In genomic region chr7:27745064-27745583, GRCh38 we compare ENCODE assay signal across 8 cellular contexts. TPM values are rescaled to one million over a fixed set of nuclear protein-coding genes. Genes with fewer than 3 reads are reported as not detected.
A peak's percentile ranks its signal among the peaks of the same experiment; 100 is the strongest.
DNase-seq lines count a peak whose midpoint lies in the region; ATAC-seq and TF ChIP-seq lines count a peak whose summit lies in the region.

No MANE protein-coding gene starts in this region.

- peaks cover 60% of the 10 kb centered on the region for H3K4me1 ChIP-seq in lower lobe of right lung

- H3K9me3 ChIP-seq in lower lobe of right lung = no peaks in the 10 kb centered on the region

- H3K36me3 ChIP-seq in lower lobe of right lung = peaks cover 18% of the 10 kb centered on the region

- TF ChIP-seq CTCF in GM12865 (IDR thresholded peaks at IDR 0.05; ENCODE audit: insufficient read depth, low read depth, low read length, missing control alignments) (peak; percentile 41), lower lobe of right lung (IDR thresholded peaks at IDR 0.05) (peak; percentile 56)

- no peaks in the 10 kb centered on the region for H3K27me3 ChIP-seq in lower lobe of right lung (ENCODE audit: low read depth)

- in situ Hi-C loops in T47D (cut with HindIII; ENCODE audit: low pct_unique_long_range_greater_than_20kb, low sequenced_read_pairs) = no loop called here

- H3K4me3 ChIP-seq in GM12865 (ENCODE audit: low read depth, low read length) (no peak overlapping the region), lower lobe of right lung (no peak overlapping the region)

- intact Hi-C loops in lower lobe of right lung (cut with DNase I) = no loop called here

- peak; percentile 43 for DNase-seq in AG20443 (ENCODE audit: low spot score)
- peak; percentile 40 for DNase-seq in GM12865 (ENCODE audit: low read depth)
- peak; percentile 60 for DNase-seq in NCI-H2171 treated with DMSO at 0.1 percent for 48 hours (lab: John Stamatoyannopoulos, UW)
- DNase-seq in T47D (ENCODE audit: low read depth in 1 of 2, low spot score in 1 of 2) = peak; percentile 18 to 78
- no peak for DNase-seq in lower lobe of right lung
- DNase-seq in stimulated activated CD4-positive, alpha-beta T cell treated with anti-CD3 and anti-CD28 coated beads, Interleukin-4, amount 100 ng/mL, for 4 hours = no peak
- no peak for DNase-seq in activated naive CD4-positive, alpha-beta T cell treated with anti-CD3 and anti-CD28 coated beads, Interleukin-2, amount 50 U/mL, for 16 hours

- H3K27ac ChIP-seq in lower lobe of right lung = no peak overlapping the region

- no peak for ATAC-seq in lower lobe of right lung
- no peak for ATAC-seq in GM18858 (IDR thresholded peaks at IDR 0.05; ENCODE audit: unreplicated experiment)

RNA-seq across cellular contexts. Expression of gene TAX1BP1, which starts 5.2 kb away (rescaled TPM):
- total RNA-seq in lower lobe of right lung = 128 TPM

Comparison
In these comparisons a context has a peak if more than half of its experiments do, and no peak if none do; other contexts are left out.
1. DNase-seq: peak in AG20443 (single experiment), GM12865 (single experiment), NCI-H2171 treated with DMSO at 0.1 percent for 48 hours (single experiment) and T47D (2 of 2); none in lower lobe of right lung (single experiment), stimulated activated CD4-positive, alpha-beta T cell treated with anti-CD3 and anti-CD28 coated beads, Interleukin-4, amount 100 ng/mL, for 4 hours (0 of 2) and activated naive CD4-positive, alpha-beta T cell treated with anti-CD3 and anti-CD28 coated beads, Interleukin-2, amount 50 U/mL, for 16 hours (single experiment).